ENCODE assay signal across 1 cellular context in the genomic region with DNA sequence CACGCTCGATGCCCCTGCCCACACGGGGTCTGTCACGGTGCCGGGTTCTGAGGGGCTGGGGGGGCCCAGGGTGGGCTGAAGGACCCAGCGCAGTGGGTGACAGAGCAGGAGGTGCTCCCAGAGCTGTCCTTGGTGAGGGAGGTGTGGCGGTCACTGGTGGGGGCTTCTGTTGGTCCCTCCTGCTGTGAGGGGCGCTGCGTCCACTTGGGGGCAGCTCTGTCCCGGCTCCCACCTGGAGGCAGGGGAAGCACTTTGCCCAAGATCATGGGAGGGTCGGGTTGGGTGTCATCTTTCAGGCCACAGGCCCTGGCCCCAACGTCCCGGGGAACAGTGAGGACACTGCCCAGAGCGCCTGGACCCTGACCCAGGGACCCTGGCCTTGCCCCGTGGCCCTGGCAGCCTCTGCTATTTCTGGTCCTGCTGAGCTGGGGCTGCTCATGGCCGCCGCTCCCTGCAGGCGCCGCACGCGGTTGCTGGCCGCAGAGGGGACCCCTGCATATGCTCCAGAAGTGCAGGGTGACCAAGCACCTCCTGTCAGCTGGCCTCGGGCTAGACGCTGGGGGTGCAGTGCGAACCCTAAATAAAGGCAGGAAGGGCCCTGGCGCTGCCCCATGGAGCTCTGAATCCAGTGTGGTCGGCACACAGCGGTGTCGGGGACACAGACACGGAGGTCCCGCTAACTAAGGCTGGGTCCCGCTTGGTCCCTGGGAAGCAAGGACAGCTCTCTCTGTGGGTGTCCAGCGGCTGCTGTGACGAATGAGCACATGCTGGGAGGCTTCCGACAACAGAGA.
TF ChIP-seq lines count a peak whose summit lies in the region.

No MANE protein-coding gene starts in this region.

TF ChIP-seq in K562, 482 proteins besides CTCF, POLR2A, EP300 and RAD21:
- peak in 1 of 2 experiments; percentile 32; a peak in 1 of 4 replicates for TF ChIP-seq MAZ (CRISPR knock-in tag; conservative IDR thresholded peaks at IDR 0.05 in 1 of 2, IDR thresholded peaks at IDR 0.05 in 1 of 2)
- peak; percentile 47; the same call in 1 of the 2 replicates for TF ChIP-seq ZBTB7A (IDR thresholded peaks at IDR 0.05; ENCODE audit: borderline replicate concordance, control insufficient read depth, low read depth, low read length)
- TF ChIP-seq, protein P1, sequence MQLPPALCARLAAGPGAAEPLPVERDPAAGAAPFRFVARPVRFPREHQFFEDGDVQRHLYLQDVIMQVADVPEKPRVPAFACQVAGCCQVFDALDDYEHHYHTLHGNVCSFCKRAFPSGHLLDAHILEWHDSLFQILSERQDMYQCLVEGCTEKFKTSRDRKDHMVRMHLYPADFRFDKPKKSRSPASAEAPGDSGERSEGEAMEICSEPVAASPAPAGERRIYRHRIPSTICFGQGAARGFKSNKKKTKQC (CRISPR knock-in tag; IDR thresholded peaks at IDR 0.05), result peak; percentile 57; the same call in 1 of the 2 replicates
- TF ChIP-seq NR2C1 (IDR thresholded peaks at IDR 0.05), result no peak
- TF ChIP-seq NR2C1 (tag; IDR thresholded peaks at IDR 0.05), result no peak
- TF ChIP-seq, protein P2, sequence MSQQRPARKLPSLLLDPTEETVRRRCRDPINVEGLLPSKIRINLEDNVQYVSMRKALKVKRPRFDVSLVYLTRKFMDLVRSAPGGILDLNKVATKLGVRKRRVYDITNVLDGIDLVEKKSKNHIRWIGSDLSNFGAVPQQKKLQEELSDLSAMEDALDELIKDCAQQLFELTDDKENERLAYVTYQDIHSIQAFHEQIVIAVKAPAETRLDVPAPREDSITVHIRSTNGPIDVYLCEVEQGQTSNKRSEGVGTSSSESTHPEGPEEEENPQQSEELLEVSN (IDR thresholded peaks at IDR 0.05; ENCODE audit: borderline replicate concordance in 1 of 2, extremely low read depth in 1 of 2, insufficient read depth in 1 of 2, insufficient read length in 1 of 2, low read depth in 1 of 2, low read length in 1 of 2, poor library complexity in 1 of 2, severe bottlenecking in 1 of 2), result peak in 1 of 2 experiments; percentile 57
- TF ChIP-seq, protein P3, sequence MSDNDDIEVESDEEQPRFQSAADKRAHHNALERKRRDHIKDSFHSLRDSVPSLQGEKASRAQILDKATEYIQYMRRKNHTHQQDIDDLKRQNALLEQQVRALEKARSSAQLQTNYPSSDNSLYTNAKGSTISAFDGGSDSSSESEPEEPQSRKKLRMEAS (CRISPR knock-in tag; IDR thresholded peaks at IDR 0.05), result peak; percentile 73; the same call in 1 of the 2 replicates
- peak in 1 of 3 experiments; percentile 49 for TF ChIP-seq YY1 (IDR thresholded peaks at IDR 0.05; ENCODE audit: borderline replicate concordance in 1 of 3, control insufficient read depth in 1 of 3, extremely low read depth in 1 of 3, insufficient read depth in 3 of 3, insufficient read length in 1 of 3, insufficient replicate concordance in 2 of 3, low read depth in 1 of 3, low read length in 2 of 3)
- no peak for TF ChIP-seq ZNF311 (CRISPR knock-in tag; IDR thresholded peaks at IDR 0.05)
- TF ChIP-seq, protein P4, sequence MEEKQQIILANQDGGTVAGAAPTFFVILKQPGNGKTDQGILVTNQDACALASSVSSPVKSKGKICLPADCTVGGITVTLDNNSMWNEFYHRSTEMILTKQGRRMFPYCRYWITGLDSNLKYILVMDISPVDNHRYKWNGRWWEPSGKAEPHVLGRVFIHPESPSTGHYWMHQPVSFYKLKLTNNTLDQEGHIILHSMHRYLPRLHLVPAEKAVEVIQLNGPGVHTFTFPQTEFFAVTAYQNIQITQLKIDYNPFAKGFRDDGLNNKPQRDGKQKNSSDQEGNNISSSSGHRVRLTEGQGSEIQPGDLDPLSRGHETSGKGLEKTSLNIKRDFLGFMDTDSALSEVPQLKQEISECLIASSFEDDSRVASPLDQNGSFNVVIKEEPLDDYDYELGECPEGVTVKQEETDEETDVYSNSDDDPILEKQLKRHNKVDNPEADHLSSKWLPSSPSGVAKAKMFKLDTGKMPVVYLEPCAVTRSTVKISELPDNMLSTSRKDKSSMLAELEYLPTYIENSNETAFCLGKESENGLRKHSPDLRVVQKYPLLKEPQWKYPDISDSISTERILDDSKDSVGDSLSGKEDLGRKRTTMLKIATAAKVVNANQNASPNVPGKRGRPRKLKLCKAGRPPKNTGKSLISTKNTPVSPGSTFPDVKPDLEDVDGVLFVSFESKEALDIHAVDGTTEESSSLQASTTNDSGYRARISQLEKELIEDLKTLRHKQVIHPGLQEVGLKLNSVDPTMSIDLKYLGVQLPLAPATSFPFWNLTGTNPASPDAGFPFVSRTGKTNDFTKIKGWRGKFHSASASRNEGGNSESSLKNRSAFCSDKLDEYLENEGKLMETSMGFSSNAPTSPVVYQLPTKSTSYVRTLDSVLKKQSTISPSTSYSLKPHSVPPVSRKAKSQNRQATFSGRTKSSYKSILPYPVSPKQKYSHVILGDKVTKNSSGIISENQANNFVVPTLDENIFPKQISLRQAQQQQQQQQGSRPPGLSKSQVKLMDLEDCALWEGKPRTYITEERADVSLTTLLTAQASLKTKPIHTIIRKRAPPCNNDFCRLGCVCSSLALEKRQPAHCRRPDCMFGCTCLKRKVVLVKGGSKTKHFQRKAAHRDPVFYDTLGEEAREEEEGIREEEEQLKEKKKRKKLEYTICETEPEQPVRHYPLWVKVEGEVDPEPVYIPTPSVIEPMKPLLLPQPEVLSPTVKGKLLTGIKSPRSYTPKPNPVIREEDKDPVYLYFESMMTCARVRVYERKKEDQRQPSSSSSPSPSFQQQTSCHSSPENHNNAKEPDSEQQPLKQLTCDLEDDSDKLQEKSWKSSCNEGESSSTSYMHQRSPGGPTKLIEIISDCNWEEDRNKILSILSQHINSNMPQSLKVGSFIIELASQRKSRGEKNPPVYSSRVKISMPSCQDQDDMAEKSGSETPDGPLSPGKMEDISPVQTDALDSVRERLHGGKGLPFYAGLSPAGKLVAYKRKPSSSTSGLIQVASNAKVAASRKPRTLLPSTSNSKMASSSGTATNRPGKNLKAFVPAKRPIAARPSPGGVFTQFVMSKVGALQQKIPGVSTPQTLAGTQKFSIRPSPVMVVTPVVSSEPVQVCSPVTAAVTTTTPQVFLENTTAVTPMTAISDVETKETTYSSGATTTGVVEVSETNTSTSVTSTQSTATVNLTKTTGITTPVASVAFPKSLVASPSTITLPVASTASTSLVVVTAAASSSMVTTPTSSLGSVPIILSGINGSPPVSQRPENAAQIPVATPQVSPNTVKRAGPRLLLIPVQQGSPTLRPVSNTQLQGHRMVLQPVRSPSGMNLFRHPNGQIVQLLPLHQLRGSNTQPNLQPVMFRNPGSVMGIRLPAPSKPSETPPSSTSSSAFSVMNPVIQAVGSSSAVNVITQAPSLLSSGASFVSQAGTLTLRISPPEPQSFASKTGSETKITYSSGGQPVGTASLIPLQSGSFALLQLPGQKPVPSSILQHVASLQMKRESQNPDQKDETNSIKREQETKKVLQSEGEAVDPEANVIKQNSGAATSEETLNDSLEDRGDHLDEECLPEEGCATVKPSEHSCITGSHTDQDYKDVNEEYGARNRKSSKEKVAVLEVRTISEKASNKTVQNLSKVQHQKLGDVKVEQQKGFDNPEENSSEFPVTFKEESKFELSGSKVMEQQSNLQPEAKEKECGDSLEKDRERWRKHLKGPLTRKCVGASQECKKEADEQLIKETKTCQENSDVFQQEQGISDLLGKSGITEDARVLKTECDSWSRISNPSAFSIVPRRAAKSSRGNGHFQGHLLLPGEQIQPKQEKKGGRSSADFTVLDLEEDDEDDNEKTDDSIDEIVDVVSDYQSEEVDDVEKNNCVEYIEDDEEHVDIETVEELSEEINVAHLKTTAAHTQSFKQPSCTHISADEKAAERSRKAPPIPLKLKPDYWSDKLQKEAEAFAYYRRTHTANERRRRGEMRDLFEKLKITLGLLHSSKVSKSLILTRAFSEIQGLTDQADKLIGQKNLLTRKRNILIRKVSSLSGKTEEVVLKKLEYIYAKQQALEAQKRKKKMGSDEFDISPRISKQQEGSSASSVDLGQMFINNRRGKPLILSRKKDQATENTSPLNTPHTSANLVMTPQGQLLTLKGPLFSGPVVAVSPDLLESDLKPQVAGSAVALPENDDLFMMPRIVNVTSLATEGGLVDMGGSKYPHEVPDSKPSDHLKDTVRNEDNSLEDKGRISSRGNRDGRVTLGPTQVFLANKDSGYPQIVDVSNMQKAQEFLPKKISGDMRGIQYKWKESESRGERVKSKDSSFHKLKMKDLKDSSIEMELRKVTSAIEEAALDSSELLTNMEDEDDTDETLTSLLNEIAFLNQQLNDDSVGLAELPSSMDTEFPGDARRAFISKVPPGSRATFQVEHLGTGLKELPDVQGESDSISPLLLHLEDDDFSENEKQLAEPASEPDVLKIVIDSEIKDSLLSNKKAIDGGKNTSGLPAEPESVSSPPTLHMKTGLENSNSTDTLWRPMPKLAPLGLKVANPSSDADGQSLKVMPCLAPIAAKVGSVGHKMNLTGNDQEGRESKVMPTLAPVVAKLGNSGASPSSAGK (IDR thresholded peaks at IDR 0.05), result peak; percentile 16; the same call in 1 of the 2 replicates
- 0 out of 2 replicates have a peak, but pooled peaks have one; percentile 31 for TF ChIP-seq L3MBTL2 (IDR thresholded peaks at IDR 0.05)
TF ChIP-seq in K562: peak in this region for 8.
